In genomic region chr2:96251721-96252292, GRCh38 we compare ENCODE assay signal across 8 cellular contexts. TPM values are rescaled to one million over a fixed set of nuclear protein-coding genes. Genes with fewer than 3 reads are reported as not detected.
A peak's percentile ranks its signal among the peaks of the same experiment; 100 is the strongest.
DNase-seq lines count a peak whose midpoint lies in the region; ATAC-seq and FAIRE-seq lines count a peak whose summit lies in the region.

No MANE protein-coding gene starts in this region.

- no peak overlapping the region for H3K23ac ChIP-seq in mesenchymal stem cell (ENCODE audit: low read length in 2 of 2)

- H3K27me3 ChIP-seq in mesenchymal stem cell (ENCODE audit: control insufficient read depth in 1 of 2, insufficient read depth in 1 of 2, low read length in 2 of 2), result no peaks in the 10 kb centered on the region

- H4K8ac ChIP-seq in mesenchymal stem cell (ENCODE audit: low read length), result peak overlapping the region; percentile 45

- no peak for ATAC-seq in HG03175 (IDR thresholded peaks at IDR 0.05; ENCODE audit: unreplicated experiment)
- no peak for ATAC-seq in HG03095 (IDR thresholded peaks at IDR 0.05; ENCODE audit: unreplicated experiment)

- no peak overlapping the region for H2BK120ac ChIP-seq in mesenchymal stem cell (ENCODE audit: low read depth, low read length)

- H4K91ac ChIP-seq in mesenchymal stem cell (ENCODE audit: low read length), result no peak overlapping the region

- H3K14ac ChIP-seq in mesenchymal stem cell (ENCODE audit: low read length in 2 of 2), result no peak overlapping the region

- H3K27ac ChIP-seq in mesenchymal stem cell (ENCODE audit: low read length, poor library complexity, severe bottlenecking), result no peak overlapping the region

- WGBS in mesenchymal stem cell, result 59% methylated on average over 6 of the region's 6 CpGs

- peak; percentile 83 for FAIRE-seq in RCC 7860 (lab: Jason Lieb, UNC)

- peak overlapping the region in 1 of 2 experiments; percentile 7 for H3K18ac ChIP-seq in mesenchymal stem cell (ENCODE audit: low read depth in 1 of 2, low read length in 2 of 2)

- H3K36me3 ChIP-seq in mesenchymal stem cell (ENCODE audit: control insufficient read depth in 1 of 2, insufficient read depth in 2 of 2, low read depth in 1 of 2, low read length in 2 of 2), result peaks cover 44 to 53% of the 10 kb centered on the region in 2 experiments

- no peak overlapping the region for H3K4ac ChIP-seq in mesenchymal stem cell (ENCODE audit: low read depth in 1 of 2, low read length in 2 of 2)

- DNase-seq in DMS53 (lab: John Stamatoyannopoulos, UW) (peak; percentile 67), RCC 7860 (ENCODE audit: low spot score) (peak; percentile 90), dermis microvascular lymphatic vessel endothelial cell (ENCODE audit: low read depth in 2 of 2) (peak; percentile 93 to 95), mesenchymal stem cell (peak; percentile 96), NCI-H2029 (lab: John Stamatoyannopoulos, UW) (no peak), NCI-H524 treated with DMSO at 0.1 percent for 48 hours (lab: John Stamatoyannopoulos, UW) (no peak)

- peaks cover 10% of the 10 kb centered on the region for H3K4me1 ChIP-seq in mesenchymal stem cell (ENCODE audit: control insufficient read depth, insufficient read depth, low read depth, low read length)

- no peak overlapping the region for H3K4me3 ChIP-seq in mesenchymal stem cell (ENCODE audit: insufficient read depth in 1 of 2, low read depth in 1 of 2, low read length in 2 of 2)

- no peak overlapping the region for H2BK12ac ChIP-seq in mesenchymal stem cell (ENCODE audit: low read length in 2 of 2)

- H3K4me2 ChIP-seq in mesenchymal stem cell (ENCODE audit: low read length, poor library complexity, severe bottlenecking), result no peak overlapping the region

- no peak overlapping the region for H2BK15ac ChIP-seq in mesenchymal stem cell (ENCODE audit: low read depth, poor library complexity, severe bottlenecking)

- no peak overlapping the region for H2BK5ac ChIP-seq in mesenchymal stem cell (ENCODE audit: low read depth, low read length, poor library complexity, severe bottlenecking)

- H3K9me3 ChIP-seq in mesenchymal stem cell (ENCODE audit: control insufficient read depth, low read length), result no peaks in the 10 kb centered on the region

- peaks cover 29% of the 10 kb centered on the region for H3K79me1 ChIP-seq in mesenchymal stem cell (replicated peaks; ENCODE audit: low read length, poor library complexity, severe bottlenecking)

- H3K9ac ChIP-seq in mesenchymal stem cell (ENCODE audit: low read length), result peak overlapping the region; percentile 33

- H2AFZ ChIP-seq in mesenchymal stem cell (ENCODE audit: low read depth, low read length), result no peak overlapping the region

- no peak overlapping the region for H2AK5ac ChIP-seq in mesenchymal stem cell (ENCODE audit: low read length, severe bottlenecking)

RNA-seq across cellular contexts. Expression of gene TMEM127, which starts 14.0 kb away (rescaled TPM):
- total RNA-seq in dermis microvascular lymphatic vessel endothelial cell, result 17.8 and 25.8 TPM in 2 replicates
- polyA plus RNA-seq in mesenchymal stem cell (2013, experiment 1 of 2), result 56.4 TPM
- polyA plus RNA-seq in mesenchymal stem cell (2013, experiment 2 of 2), result 55.0 TPM

RNA-seq across cellular contexts. Expression of gene CIAO1, which starts 14.2 kb away (rescaled TPM):
- total RNA-seq in dermis microvascular lymphatic vessel endothelial cell, result 84.2 and 100 TPM in 2 replicates
- polyA plus RNA-seq in mesenchymal stem cell (2013, experiment 1 of 2), result 33.6 TPM
- 32.9 TPM for polyA plus RNA-seq in mesenchymal stem cell (2013, experiment 2 of 2)

RNA-seq across cellular contexts. Expression of gene STARD7, which starts 43.2 kb away (rescaled TPM):
- total RNA-seq in dermis microvascular lymphatic vessel endothelial cell, result 238 and 252 TPM in 2 replicates
- 43.7 TPM for polyA plus RNA-seq in mesenchymal stem cell (2013, experiment 1 of 2)
- polyA plus RNA-seq in mesenchymal stem cell (2013, experiment 2 of 2), result 44.3 TPM

RNA-seq across cellular contexts. Expression of gene SNRNP200, which starts 53.5 kb away (rescaled TPM):
- total RNA-seq in dermis microvascular lymphatic vessel endothelial cell, result 47.8 and 65.4 TPM in 2 replicates
- 43.8 TPM for polyA plus RNA-seq in mesenchymal stem cell (2013, experiment 1 of 2)
- 39.2 TPM for polyA plus RNA-seq in mesenchymal stem cell (2013, experiment 2 of 2)

Comparison
In these comparisons a context has a peak if more than half of its experiments do, and no peak if none do; other contexts are left out.
1. DNase-seq: peak in DMS53 (single experiment), RCC 7860 (single experiment), dermis microvascular lymphatic vessel endothelial cell (2 of 2) and mesenchymal stem cell (single experiment); none in NCI-H2029 (single experiment) and NCI-H524 treated with DMSO at 0.1 percent for 48 hours (single experiment).